Comparison of ENCODE assay signal across 11 cellular contexts in the genomic region with DNA sequence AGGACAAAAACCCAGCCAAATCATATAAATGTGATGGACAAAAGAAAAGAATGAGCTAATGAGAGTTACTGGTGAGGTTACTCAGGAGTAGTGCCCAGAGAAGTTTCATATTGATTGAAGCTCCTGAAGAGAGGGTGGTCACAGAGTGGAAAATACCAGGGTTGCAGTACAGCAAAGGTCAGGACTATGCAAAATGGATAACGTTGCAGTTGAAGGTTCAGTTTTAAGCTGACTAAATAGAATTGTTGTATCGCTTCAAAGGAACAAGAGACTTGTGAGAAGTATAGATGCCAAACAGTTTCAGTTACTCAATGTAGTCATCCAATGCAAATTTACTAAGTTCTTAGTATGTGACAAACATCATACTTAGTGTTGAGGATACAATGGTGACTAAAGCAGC. TPM values are rescaled to one million over a fixed set of nuclear protein-coding genes. Genes with fewer than 3 reads are reported as not detected.
DNase-seq lines count a peak whose midpoint lies in the region; ATAC-seq lines count a peak whose summit lies in the region.
"Had no signal": no experiment of that assay in that cellular context is flagged by ENCODE, and none has a peak within 500 bp of the region (broad histone marks: within the 10 kb centered on the region; RNA-seq: fewer than 3 reads in every experiment).

No MANE protein-coding gene starts in this region.

- H3K36me3 ChIP-seq in skeletal muscle tissue (ENCODE audit: control insufficient read depth in 3 of 3, insufficient read depth in 3 of 3, low read length in 3 of 3), result peaks cover 0 to 8% (median 0%) of the 10 kb centered on the region in 3 donors
- no peaks in the 10 kb centered on the region for H3K36me3 ChIP-seq in aorta (ENCODE audit: control insufficient read depth in 1 of 2, insufficient read depth in 2 of 2, low read length in 1 of 2)

- in situ Hi-C loops in KBM-7 (cut with MboI; ENCODE audit: low pct_unique_long_range_greater_than_20kb, low sequenced_read_pairs), result no loop called here

- DNase-seq in KBM-7 (no peak), aorta (no peak), cerebellar nuclear complex (lab: John Stamatoyannopoulos, UW) (no peak), dedifferentiated amniotic fluid mesenchymal stem cell (ENCODE audit: extremely low spot score) (no peak)
- DNase-seq: effector memory CD4-positive, alpha-beta T cell; left colon had no signal

- peak overlapping the region; percentile 48 for H3K27ac ChIP-seq in skeletal muscle tissue (ENCODE audit: low read depth, low read length)
- no peak overlapping the region for H3K27ac ChIP-seq in aorta (ENCODE audit: low read depth in 1 of 2, low read length in 2 of 2)

- H3K27me3 ChIP-seq in skeletal muscle tissue (ENCODE audit: control insufficient read depth in 3 of 3, insufficient read depth in 3 of 3, low read length in 3 of 3) (no peaks in the 10 kb centered on the region), aorta (ENCODE audit: control insufficient read depth in 1 of 2, insufficient read depth in 2 of 2, low read length in 1 of 2) (no peaks in the 10 kb centered on the region)

- H3K4me1 ChIP-seq in skeletal muscle tissue (ENCODE audit: control insufficient read depth in 3 of 3, insufficient read depth in 3 of 3, low read length in 3 of 3), result peaks cover 5 to 12% (median 10%) of the 10 kb centered on the region in 3 donors
- H3K4me1 ChIP-seq in aorta (ENCODE audit: control insufficient read depth in 1 of 2, insufficient read depth in 2 of 2, low read length in 2 of 2), result peaks cover 0 to 3% of the 10 kb centered on the region in 2 donors

- no peaks in the 10 kb centered on the region for H3K9me3 Mint-ChIP-seq in activated T-helper 17 cell treated with anti-CD3 and anti-CD28 coated beads, Interleukin-2, amount 50 U/mL, for 72 hours
- H3K9me3 Mint-ChIP-seq: IgD-negative memory B cell had no signal

- intact Hi-C loops in aorta (cut with DNase I), result no loop called here

- WGBS in aorta, 2 donors, result 81 to 83% methylated on average over 2 of the region's 2 CpGs

- ATAC-seq in GM19023 (IDR thresholded peaks at IDR 0.05; ENCODE audit: unreplicated experiment) (peak; percentile 74), HG02759 (IDR thresholded peaks at IDR 0.05; ENCODE audit: unreplicated experiment) (peak; percentile 61), aorta (ENCODE audit: low FRiP score) (no peak)
- peak; percentile 35 for ATAC-seq in activated T-helper 17 cell treated with anti-CD3 and anti-CD28 coated beads, Interleukin-2, amount 50 U/mL, for 72 hours (replicated peaks)
- ATAC-seq: left colon had no signal

- H3K9me3 ChIP-seq in skeletal muscle tissue (ENCODE audit: control insufficient read depth in 3 of 3, low read length in 3 of 3) (no peaks in the 10 kb centered on the region), aorta (ENCODE audit: control insufficient read depth, low read length) (no peaks in the 10 kb centered on the region)

- H3K9ac ChIP-seq in skeletal muscle tissue (ENCODE audit: low read depth in 1 of 3, low read length in 3 of 3), result no peak overlapping the region

- H3K27ac Mint-ChIP-seq in activated T-helper 17 cell treated with anti-CD3 and anti-CD28 coated beads, Interleukin-2, amount 50 U/mL, for 72 hours, result no peak overlapping the region
- H3K27ac Mint-ChIP-seq: IgD-negative memory B cell had no signal

- H3K4me3 Mint-ChIP-seq in activated T-helper 17 cell treated with anti-CD3 and anti-CD28 coated beads, Interleukin-2, amount 50 U/mL, for 72 hours, result no peak overlapping the region
- H3K4me3 Mint-ChIP-seq: IgD-negative memory B cell had no signal

- H3K4me1 Mint-ChIP-seq in activated T-helper 17 cell treated with anti-CD3 and anti-CD28 coated beads, Interleukin-2, amount 50 U/mL, for 72 hours, result no peaks in the 10 kb centered on the region

- H3K27me3 Mint-ChIP-seq in activated T-helper 17 cell treated with anti-CD3 and anti-CD28 coated beads, Interleukin-2, amount 50 U/mL, for 72 hours, result peaks cover 11% of the 10 kb centered on the region
- H3K27me3 Mint-ChIP-seq: IgD-negative memory B cell had no signal

- H3K4me3 ChIP-seq in skeletal muscle tissue (ENCODE audit: low read length in 3 of 3), result no peak overlapping the region
- no peak overlapping the region for H3K4me3 ChIP-seq in aorta (ENCODE audit: low read length in 2 of 2)

- no peaks in the 10 kb centered on the region for H3K36me3 Mint-ChIP-seq in activated T-helper 17 cell treated with anti-CD3 and anti-CD28 coated beads, Interleukin-2, amount 50 U/mL, for 72 hours (ENCODE audit: low read depth)
- H3K36me3 Mint-ChIP-seq: IgD-negative memory B cell had no signal

RNA-seq across cellular contexts. Expression of gene ABCA8, which starts 47.1 kb away (rescaled TPM):
- not detected for total RNA-seq in activated T-helper 17 cell treated with anti-CD3 and anti-CD28 coated beads, Interleukin-2, amount 50 U/mL, for 72 hours
- total RNA-seq in skeletal muscle tissue (116 TPM), aorta (100 to 1,000 TPM in 1 of 2 donors, 10 to 100 TPM in 1; 50.8 to 292 TPM)
- polyA plus RNA-seq in aorta, result 10 to 100 TPM in 1 of 2 donors, under 1 TPM in 1; 0.88 to 66.2 TPM
- polyA plus RNA-seq: IgD-negative memory B cell had no signal

Comparison
In these comparisons a context has a peak if more than half of its experiments do, and no peak if none do; other contexts are left out.
1. RNA of gene ABCA8, which starts 47.1 kb away (total RNA-seq): 50.8 to 292 TPM in aorta and 116 TPM in skeletal muscle tissue (single experiment); not detected in activated T-helper 17 cell treated with anti-CD3 and anti-CD28 coated beads, Interleukin-2, amount 50 U/mL, for 72 hours; every median in the first group is over 10 times any median in the second.